8 cellular contexts compared by ENCODE assay signal in genomic region chr17:44070455-44071197, GRCh38. TPM values are rescaled to one million over a fixed set of nuclear protein-coding genes. Genes with fewer than 3 reads are reported as not detected.
A peak's percentile ranks its signal among the peaks of the same experiment; 100 is the strongest.
DNase-seq lines count a peak whose midpoint lies in the region; ATAC-seq and TF ChIP-seq lines count a peak whose summit lies in the region.

Gene G6PC3, plus strand, starts transcription at chr17:44070735. Its CDS starts 231 bp downstream, at chr17:44070966.

- peak within 1 kb of the TSS; percentile 92 for H3K27ac ChIP-seq in endodermal cell (ENCODE audit: low read depth, low read length)

- H3K9me3 ChIP-seq in endodermal cell (ENCODE audit: control insufficient read depth, low read length): no peaks in the 10 kb centered on the region

- H3K9ac ChIP-seq in endodermal cell (ENCODE audit: extremely low read depth, low read length, poor library complexity, severe bottlenecking): peak within 1 kb of the TSS; percentile 72

- peaks cover 2% of the 10 kb centered on the region for H3K36me3 Mint-ChIP-seq in activated CD8-positive, alpha-beta memory T cell treated with anti-CD3 and anti-CD28 coated beads, Interleukin-2, amount 10 ng/mL, durations not matched to agents 7 days and 5 days
- H3K36me3 Mint-ChIP-seq in endodermal cell (ENCODE audit: low read depth): peaks cover 12% of the 10 kb centered on the region

- DNase-seq in CMK (ENCODE audit: low read depth) (peak; percentile 96), HT-29 (ENCODE audit: low spot score) (peak; percentile 95), NOMO-1 treated with dmso at 0.1 percent for 144 hours (lab: John Stamatoyannopoulos, UW; ENCODE audit: unreplicated experiment) (peak; percentile 94), endodermal cell (peak; percentile 100), mesenteric fat pad (ENCODE audit: low spot score) (peak; percentile 96)
- DNase-seq in activated CD8-positive, alpha-beta memory T cell treated with anti-CD3 and anti-CD28 coated beads, Interleukin-2, amount 10 ng/mL, durations not matched to agents 7 days and 5 days: peak; percentile 94
- peak; percentile 60 for DNase-seq in stimulated activated CD8-positive, alpha-beta memory T cell treated with anti-CD3 and anti-CD28 coated beads, Interleukin-15, amount 100 ng/mL, for 24 hours (ENCODE audit: low read depth)

- peaks cover 35% of the 10 kb centered on the region for H3K4me1 Mint-ChIP-seq in activated CD8-positive, alpha-beta memory T cell treated with anti-CD3 and anti-CD28 coated beads, Interleukin-2, amount 10 ng/mL, durations not matched to agents 7 days and 5 days
- H3K4me1 Mint-ChIP-seq in endodermal cell: peaks cover 7% of the 10 kb centered on the region

- WGBS in endodermal cell (ENCODE audit: insufficient coverage in 1 of 2, insufficient read length in 1 of 2), 2 experiments: 0 to 2% methylated on average over 27 to 53 of the region's 53 CpGs

- peaks cover 3% of the 10 kb centered on the region for H3K4me1 ChIP-seq in endodermal cell (ENCODE audit: control insufficient read depth, insufficient read depth, low read length)

- CTCF ChIA-PET in activated CD8-positive, alpha-beta memory T cell treated with anti-CD3 and anti-CD28 coated beads, Interleukin-2, amount 10 ng/mL, durations not matched to agents 7 days and 5 days (lab: Charles Lee): interaction anchor here (0.6 kb wide), 1 partner anchor 30 kb away, joined by 4 read pairs; no protein-coding TSS in a partner anchor

- TF ChIP-seq CTCF in endodermal cell (conservative IDR thresholded peaks at IDR 0.05): peak; percentile 15

- no peaks in the 10 kb centered on the region for H3K9me3 Mint-ChIP-seq in activated CD8-positive, alpha-beta memory T cell treated with anti-CD3 and anti-CD28 coated beads, Interleukin-2, amount 10 ng/mL, durations not matched to agents 7 days and 5 days (ENCODE audit: low read depth)
- no peaks in the 10 kb centered on the region for H3K9me3 Mint-ChIP-seq in endodermal cell

- H3K27me3 ChIP-seq in endodermal cell (ENCODE audit: control insufficient read depth, insufficient read depth, low read length, poor library complexity, severe bottlenecking): no peaks in the 10 kb centered on the region

- ATAC-seq in GM19467 (IDR thresholded peaks at IDR 0.05; ENCODE audit: unreplicated experiment): peak; percentile 54
- peak; percentile 76 for ATAC-seq in activated CD8-positive, alpha-beta memory T cell treated with anti-CD3 and anti-CD28 coated beads, Interleukin-2, amount 10 ng/mL, durations not matched to agents 7 days and 5 days

- H3K27me3 Mint-ChIP-seq in activated CD8-positive, alpha-beta memory T cell treated with anti-CD3 and anti-CD28 coated beads, Interleukin-2, amount 10 ng/mL, durations not matched to agents 7 days and 5 days: no peaks in the 10 kb centered on the region
- no peaks in the 10 kb centered on the region for H3K27me3 Mint-ChIP-seq in endodermal cell (ENCODE audit: insufficient read depth)

- peak within 1 kb of the TSS; percentile 94 for H3K27ac Mint-ChIP-seq in activated CD8-positive, alpha-beta memory T cell treated with anti-CD3 and anti-CD28 coated beads, Interleukin-2, amount 10 ng/mL, durations not matched to agents 7 days and 5 days
- peak within 1 kb of the TSS; percentile 93 for H3K27ac Mint-ChIP-seq in endodermal cell

- H3K4me3 ChIP-seq in endodermal cell (ENCODE audit: low read length): peak within 1 kb of the TSS; percentile 83

- peak within 1 kb of the TSS; percentile 89 for H3K4me3 Mint-ChIP-seq in activated CD8-positive, alpha-beta memory T cell treated with anti-CD3 and anti-CD28 coated beads, Interleukin-2, amount 10 ng/mL, durations not matched to agents 7 days and 5 days
- peak within 1 kb of the TSS; percentile 87 for H3K4me3 Mint-ChIP-seq in endodermal cell

- peaks cover 10% of the 10 kb centered on the region for H3K36me3 ChIP-seq in endodermal cell (ENCODE audit: control insufficient read depth, insufficient read depth, low read length)

RNA-seq across cellular contexts. Expression of gene G6PC3, which starts in this region (rescaled TPM):
- total RNA-seq in HT-29 (2014; rRNA removed; shearing (Covaris generic)): 64.6 and 74.2 TPM in 2 replicates
- 10 to 100 TPM; 21.7 to 25.6 TPM for total RNA-seq in activated CD8-positive, alpha-beta memory T cell treated with anti-CD3 and anti-CD28 coated beads, Interleukin-2, amount 10 ng/mL, durations not matched to agents 7 days and 5 days
- total RNA-seq in endodermal cell: 100 to 1,000 TPM in 1 of 2 donors, 10 to 100 TPM in 1; 88.8 to 129 TPM
- 107 TPM for polyA plus RNA-seq in endodermal cell (2013, experiment 1 of 2)
- 101 TPM for polyA plus RNA-seq in endodermal cell (2013, experiment 2 of 2)
- 56.7 TPM for total RNA-seq in mesenteric fat pad

Comparison
In these comparisons a context has a peak if more than half of its experiments do, and no peak if none do; other contexts are left out.
1. Peak in every context shown above with its lines: DNase-seq, ATAC-seq, H3K4me3 ChIP-seq and H3K27ac ChIP-seq.